In genomic region chr16:56121156-56121500, GRCh38 we compare ENCODE assay signal across 22 cellular contexts.
DNase-seq lines count a peak whose midpoint lies in the region; ATAC-seq and TF ChIP-seq lines count a peak whose summit lies in the region.
"Had no signal": no experiment of that assay in that cellular context is flagged by ENCODE, and none has a peak within 500 bp of the region (broad histone marks: within the 10 kb centered on the region; RNA-seq: fewer than 3 reads in every experiment).

No MANE protein-coding gene starts in this region.

- H3K9me3 Mint-ChIP-seq in naive B cell (no peaks in the 10 kb centered on the region), nephron progenitor cell (no peaks in the 10 kb centered on the region)
- H3K9me3 Mint-ChIP-seq: CD8-positive, alpha-beta memory T cell; type B pancreatic cell had no signal

- H3K27me3 Mint-ChIP-seq in naive B cell (peaks cover 11 to 22% (median 14%) of the 10 kb centered on the region in 3 donors), nephron progenitor cell (ENCODE audit: low read depth, poor library complexity) (peaks cover 5% of the 10 kb centered on the region)

- H3K36me3 Mint-ChIP-seq in naive B cell: peaks cover 0 to 4% of the 10 kb centered on the region in 2 donors
- H3K36me3 Mint-ChIP-seq in nephron progenitor cell (ENCODE audit: low read depth): no peaks in the 10 kb centered on the region
- H3K36me3 Mint-ChIP-seq: CD8-positive, alpha-beta memory T cell; immature natural killer cell; type B pancreatic cell had no signal

- H3K27ac Mint-ChIP-seq in naive B cell (no peak overlapping the region), nephron progenitor cell (no peak overlapping the region)
- H3K27ac Mint-ChIP-seq: CD8-positive, alpha-beta memory T cell; immature natural killer cell; type B pancreatic cell had no signal

- H3K4me3 Mint-ChIP-seq in naive B cell: peak overlapping the region in 1 of 8 donors; percentile 0
- H3K4me3 Mint-ChIP-seq in nephron progenitor cell: no peak overlapping the region
- H3K4me3 Mint-ChIP-seq: CD8-positive, alpha-beta memory T cell; type B pancreatic cell had no signal

- no peak for TF ChIP-seq CTCF in nephron progenitor cell (IDR thresholded peaks at IDR 0.05)

- H3K4me1 Mint-ChIP-seq in naive B cell (peaks cover 9 to 18% (median 14%) of the 10 kb centered on the region in 3 donors), nephron progenitor cell (no peaks in the 10 kb centered on the region)

- ATAC-seq in GM18868 (IDR thresholded peaks at IDR 0.05; ENCODE audit: unreplicated experiment): peak; percentile 81
- peak; percentile 45 for ATAC-seq in HG03354 (IDR thresholded peaks at IDR 0.05; ENCODE audit: poor library complexity, severe bottlenecking, unreplicated experiment)
- peak; percentile 82 to 91 for ATAC-seq in naive B cell (ENCODE audit: low read depth in 2 of 2)
- ATAC-seq in HG03095 (IDR thresholded peaks at IDR 0.05; ENCODE audit: unreplicated experiment): no peak
- ATAC-seq: body of pancreas, HCT116, left lobe of liver had no signal

- peak; percentile 67 to 73 for DNase-seq in NOMO-1 (lab: John Stamatoyannopoulos, UW; ENCODE audit: unreplicated experiment in 2 of 2)
- DNase-seq in naive B cell: peak; percentile 27
- no peak for DNase-seq in NCI-H2081 (lab: John Stamatoyannopoulos, UW)
- DNase-seq in nephron progenitor cell: no peak
- DNase-seq: activated CD8-positive, alpha-beta memory T cell treated with anti-CD3 and anti-CD28 coated beads for 24 hours; activated naive CD4-positive, alpha-beta T cell; activated T-cell treated with anti-CD3 and anti-CD28 coated beads, Interleukin-2, amount 50 U/mL, for 1 hour; body of pancreas; CD8-positive, alpha-beta memory T cell; erythroblast; KG1; mesendoderm; NCI-H1048; nucleus accumbens; SJCRH30 had no signal

Comparison
In these comparisons a context has a peak if more than half of its experiments do, and no peak if none do; other contexts are left out.
1. DNase-seq: peak in NOMO-1 (2 of 2) and naive B cell (single experiment); none in NCI-H2081 (0 of 2) and nephron progenitor cell (single experiment).